Comparison of ENCODE assay signal across 16 cellular contexts in the genomic region with DNA sequence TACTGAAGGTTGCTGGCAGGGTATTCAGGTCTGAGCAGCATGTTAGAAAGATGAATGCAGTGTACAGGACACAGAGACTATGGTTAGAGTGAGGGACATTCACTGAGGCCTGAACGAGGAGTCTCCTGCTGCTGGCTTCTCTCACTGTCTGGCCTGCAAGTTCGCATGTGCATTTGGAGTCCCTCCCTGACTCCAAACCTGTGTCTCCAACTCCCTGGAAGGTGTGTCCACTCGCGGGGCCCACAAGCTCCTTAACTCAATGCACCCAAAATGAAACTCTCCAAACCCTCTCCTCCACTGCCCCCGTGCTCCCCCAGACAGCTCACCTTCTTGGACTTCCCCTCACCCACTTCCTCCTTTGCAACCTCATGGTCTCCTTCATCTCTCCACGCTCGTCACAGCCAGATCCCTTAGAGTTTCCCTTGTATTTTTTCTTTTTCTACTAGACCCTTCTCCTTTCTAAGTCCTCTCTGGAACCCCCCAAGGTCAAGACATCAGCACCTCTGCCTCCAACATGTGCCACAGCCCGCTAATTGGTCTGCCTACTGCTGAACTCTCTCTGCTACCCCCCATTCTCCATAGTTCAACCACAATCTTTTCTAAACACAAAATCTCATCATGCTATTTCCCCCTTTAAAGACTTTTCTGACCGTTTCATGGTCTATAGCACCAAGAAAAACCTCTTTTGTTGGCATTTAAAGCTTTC. TPM values are rescaled to one million over a fixed set of nuclear protein-coding genes. Genes with fewer than 3 reads are reported as not detected.
DNase-seq lines count a peak whose midpoint lies in the region; ATAC-seq lines count a peak whose summit lies in the region.
"Had no signal": no experiment of that assay in that cellular context is flagged by ENCODE, and none has a peak within 500 bp of the region (broad histone marks: within the 10 kb centered on the region; RNA-seq: fewer than 3 reads in every experiment).

No MANE protein-coding gene starts in this region.

- peak overlapping the region; percentile 51 for H3K4me3 Mint-ChIP-seq in activated CD4-positive, alpha-beta T cell treated with anti-CD3 and anti-CD28 coated beads, Interleukin-2, amount 10 ng/mL, durations not matched to agents 24 days and 14 days
- no peak overlapping the region for H3K4me3 Mint-ChIP-seq in activated CD8-positive, alpha-beta T cell treated with anti-CD3 and anti-CD28 coated beads, Interleukin-2, amount 10 ng/mL, durations not matched to agents 7 days and 5 days
- no peak overlapping the region for H3K4me3 Mint-ChIP-seq in stimulated activated effector memory CD8-positive, alpha-beta T cell treated with anti-CD3 and anti-CD28 coated beads, Interleukin-12 subunit alpha, Interleukin-12 subunit beta, amount 100 ng/mL, for 72 hours
- H3K4me3 Mint-ChIP-seq: activated naive CD4-positive, alpha-beta T cell treated with anti-CD3 and anti-CD28 coated beads, Interleukin-2, amount 50 U/mL, for 24 hours had no signal

- ATAC-seq in HG02759 (IDR thresholded peaks at IDR 0.05; ENCODE audit: unreplicated experiment): peak; percentile 45
- peak; percentile 64 for ATAC-seq in activated CD8-positive, alpha-beta T cell treated with anti-CD3 and anti-CD28 coated beads, Interleukin-2, amount 10 ng/mL, durations not matched to agents 7 days and 5 days
- no peak for ATAC-seq in stimulated activated effector memory CD8-positive, alpha-beta T cell treated with anti-CD3 and anti-CD28 coated beads, Interleukin-12 subunit alpha, Interleukin-12 subunit beta, amount 100 ng/mL, for 72 hours
- no peak for ATAC-seq in GM18498 (IDR thresholded peaks at IDR 0.05; ENCODE audit: unreplicated experiment)
- ATAC-seq: left lung, upper lobe of right lung had no signal

- H3K4me1 Mint-ChIP-seq in activated CD4-positive, alpha-beta T cell treated with anti-CD3 and anti-CD28 coated beads, Interleukin-2, amount 10 ng/mL, durations not matched to agents 24 days and 14 days: peaks cover 26% of the 10 kb centered on the region
- H3K4me1 Mint-ChIP-seq in activated CD8-positive, alpha-beta T cell treated with anti-CD3 and anti-CD28 coated beads, Interleukin-2, amount 10 ng/mL, durations not matched to agents 7 days and 5 days (ENCODE audit: low read depth): peaks cover 22% of the 10 kb centered on the region
- H3K4me1 Mint-ChIP-seq in stimulated activated effector memory CD8-positive, alpha-beta T cell treated with anti-CD3 and anti-CD28 coated beads, Interleukin-12 subunit alpha, Interleukin-12 subunit beta, amount 100 ng/mL, for 72 hours: peaks cover 9% of the 10 kb centered on the region

- DNase-seq in activated CD4-positive, alpha-beta T cell treated with anti-CD3 and anti-CD28 coated beads, Interleukin-2, amount 10 ng/mL, durations not matched to agents 24 days and 14 days: peak; percentile 66
- no peak for DNase-seq in activated CD4-positive, alpha-beta T cell treated with anti-CD3 and anti-CD28 coated beads, Interleukin-2, amount 50 U/mL, for 1 hour
- peak; percentile 25 for DNase-seq in activated CD8-positive, alpha-beta T cell treated with anti-CD3 and anti-CD28 coated beads, Interleukin-2, amount 10 ng/mL, durations not matched to agents 7 days and 5 days
- DNase-seq in stimulated activated effector memory CD8-positive, alpha-beta T cell treated with anti-CD3 and anti-CD28 coated beads, Interleukin-12 subunit alpha, Interleukin-12 subunit beta, amount 100 ng/mL, for 72 hours (ENCODE audit: low spot score in 2 of 2): no peak
- DNase-seq in SHP77 (lab: John Stamatoyannopoulos, UW) (no peak), NCI-H345 treated with DMSO at 0.1 percent for 48 hours (lab: John Stamatoyannopoulos, UW; ENCODE audit: unreplicated experiment) (no peak)
- DNase-seq: ACHN, H7, hippocampal formation, left lung, NCI-H1436 treated with DMSO at 0.1 percent for 48 hours, occipital lobe, upper lobe of right lung had no signal

- POLR2A ChIA-PET in activated CD8-positive, alpha-beta T cell treated with anti-CD3 and anti-CD28 coated beads, Interleukin-2, amount 10 ng/mL, durations not matched to agents 7 days and 5 days (lab: Charles Lee): interaction anchor here (0.6 kb wide), 1 partner anchor 28 kb away, joined by 3 read pairs; no protein-coding TSS in a partner anchor

- peaks cover 6% of the 10 kb centered on the region for H3K9me3 Mint-ChIP-seq in activated CD4-positive, alpha-beta T cell treated with anti-CD3 and anti-CD28 coated beads, Interleukin-2, amount 10 ng/mL, durations not matched to agents 24 days and 14 days
- H3K9me3 Mint-ChIP-seq in activated CD8-positive, alpha-beta T cell treated with anti-CD3 and anti-CD28 coated beads, Interleukin-2, amount 10 ng/mL, durations not matched to agents 7 days and 5 days (ENCODE audit: insufficient read depth): no peaks in the 10 kb centered on the region
- no peaks in the 10 kb centered on the region for H3K9me3 Mint-ChIP-seq in stimulated activated effector memory CD8-positive, alpha-beta T cell treated with anti-CD3 and anti-CD28 coated beads, Interleukin-12 subunit alpha, Interleukin-12 subunit beta, amount 100 ng/mL, for 72 hours
- H3K9me3 Mint-ChIP-seq: activated naive CD4-positive, alpha-beta T cell treated with anti-CD3 and anti-CD28 coated beads, Interleukin-2, amount 50 U/mL, for 24 hours had no signal

- CTCF ChIA-PET in activated CD8-positive, alpha-beta T cell treated with anti-CD3 and anti-CD28 coated beads, Interleukin-2, amount 10 ng/mL, durations not matched to agents 7 days and 5 days (lab: Charles Lee): interaction anchor here (1.5 kb wide), 1 partner anchor 122 kb away, joined by 6 read pairs; no protein-coding TSS in a partner anchor

- peak overlapping the region; percentile 54 for H3K27ac Mint-ChIP-seq in activated CD4-positive, alpha-beta T cell treated with anti-CD3 and anti-CD28 coated beads, Interleukin-2, amount 10 ng/mL, durations not matched to agents 24 days and 14 days
- peak overlapping the region; percentile 66 for H3K27ac Mint-ChIP-seq in activated CD8-positive, alpha-beta T cell treated with anti-CD3 and anti-CD28 coated beads, Interleukin-2, amount 10 ng/mL, durations not matched to agents 7 days and 5 days
- peak overlapping the region; percentile 21 for H3K27ac Mint-ChIP-seq in stimulated activated effector memory CD8-positive, alpha-beta T cell treated with anti-CD3 and anti-CD28 coated beads, Interleukin-12 subunit alpha, Interleukin-12 subunit beta, amount 100 ng/mL, for 72 hours
- H3K27ac Mint-ChIP-seq: activated naive CD4-positive, alpha-beta T cell treated with anti-CD3 and anti-CD28 coated beads, Interleukin-2, amount 50 U/mL, for 24 hours had no signal

- H3K27me3 Mint-ChIP-seq in activated CD4-positive, alpha-beta T cell treated with anti-CD3 and anti-CD28 coated beads, Interleukin-2, amount 10 ng/mL, durations not matched to agents 24 days and 14 days: peaks cover 9% of the 10 kb centered on the region
- peaks cover 17% of the 10 kb centered on the region for H3K27me3 Mint-ChIP-seq in activated CD8-positive, alpha-beta T cell treated with anti-CD3 and anti-CD28 coated beads, Interleukin-2, amount 10 ng/mL, durations not matched to agents 7 days and 5 days (ENCODE audit: low read depth)
- H3K27me3 Mint-ChIP-seq: activated naive CD4-positive, alpha-beta T cell treated with anti-CD3 and anti-CD28 coated beads, Interleukin-2, amount 50 U/mL, for 24 hours had no signal

- no peaks in the 10 kb centered on the region for H3K36me3 Mint-ChIP-seq in activated CD4-positive, alpha-beta T cell treated with anti-CD3 and anti-CD28 coated beads, Interleukin-2, amount 10 ng/mL, durations not matched to agents 24 days and 14 days (ENCODE audit: low read depth)
- H3K36me3 Mint-ChIP-seq in activated CD8-positive, alpha-beta T cell treated with anti-CD3 and anti-CD28 coated beads, Interleukin-2, amount 10 ng/mL, durations not matched to agents 7 days and 5 days (ENCODE audit: low read depth): no peaks in the 10 kb centered on the region
- H3K36me3 Mint-ChIP-seq in stimulated activated effector memory CD8-positive, alpha-beta T cell treated with anti-CD3 and anti-CD28 coated beads, Interleukin-12 subunit alpha, Interleukin-12 subunit beta, amount 100 ng/mL, for 72 hours: no peaks in the 10 kb centered on the region
- H3K36me3 Mint-ChIP-seq: activated naive CD4-positive, alpha-beta T cell treated with anti-CD3 and anti-CD28 coated beads, Interleukin-2, amount 50 U/mL, for 24 hours had no signal

- intact Hi-C loops in activated CD4-positive, alpha-beta T cell treated with anti-CD3 and anti-CD28 coated beads, Interleukin-2, amount 10 ng/mL, durations not matched to agents 24 days and 14 days (cut with micrococcal nuclease): no loop called here

RNA-seq across cellular contexts. Expression of gene HES1, which starts 58.3 kb away (rescaled TPM):
- 0.64 and 1.2 TPM in 2 replicates for total RNA-seq in activated CD4-positive, alpha-beta T cell treated with anti-CD3 and anti-CD28 coated beads, Interleukin-2, amount 10 ng/mL, durations not matched to agents 24 days and 14 days
- total RNA-seq in activated CD8-positive, alpha-beta T cell treated with anti-CD3 and anti-CD28 coated beads, Interleukin-2, amount 10 ng/mL, durations not matched to agents 7 days and 5 days: not detected

Comparison
In these comparisons a context has a peak if more than half of its experiments do, and no peak if none do; other contexts are left out.
1. DNase-seq: peak in activated CD4-positive, alpha-beta T cell treated with anti-CD3 and anti-CD28 coated beads, Interleukin-2, amount 10 ng/mL, durations not matched to agents 24 days and 14 days (single experiment) and activated CD8-positive, alpha-beta T cell treated with anti-CD3 and anti-CD28 coated beads, Interleukin-2, amount 10 ng/mL, durations not matched to agents 7 days and 5 days (single experiment); none in activated CD4-positive, alpha-beta T cell treated with anti-CD3 and anti-CD28 coated beads, Interleukin-2, amount 50 U/mL, for 1 hour (single experiment), stimulated activated effector memory CD8-positive, alpha-beta T cell treated with anti-CD3 and anti-CD28 coated beads, Interleukin-12 subunit alpha, Interleukin-12 subunit beta, amount 100 ng/mL, for 72 hours (0 of 2), SHP77 (0 of 2) and NCI-H345 treated with DMSO at 0.1 percent for 48 hours (single experiment).
2. ATAC-seq: peak in HG02759 (single experiment) and activated CD8-positive, alpha-beta T cell treated with anti-CD3 and anti-CD28 coated beads, Interleukin-2, amount 10 ng/mL, durations not matched to agents 7 days and 5 days (single experiment); none in stimulated activated effector memory CD8-positive, alpha-beta T cell treated with anti-CD3 and anti-CD28 coated beads, Interleukin-12 subunit alpha, Interleukin-12 subunit beta, amount 100 ng/mL, for 72 hours (single experiment) and GM18498 (single experiment).
3. Peak in every context shown above with its lines, with median percentiles within 50 percentile points of each other: H3K27ac Mint-ChIP-seq.